Comparison of ENCODE assay signal across 19 cellular contexts in the genomic region with DNA sequence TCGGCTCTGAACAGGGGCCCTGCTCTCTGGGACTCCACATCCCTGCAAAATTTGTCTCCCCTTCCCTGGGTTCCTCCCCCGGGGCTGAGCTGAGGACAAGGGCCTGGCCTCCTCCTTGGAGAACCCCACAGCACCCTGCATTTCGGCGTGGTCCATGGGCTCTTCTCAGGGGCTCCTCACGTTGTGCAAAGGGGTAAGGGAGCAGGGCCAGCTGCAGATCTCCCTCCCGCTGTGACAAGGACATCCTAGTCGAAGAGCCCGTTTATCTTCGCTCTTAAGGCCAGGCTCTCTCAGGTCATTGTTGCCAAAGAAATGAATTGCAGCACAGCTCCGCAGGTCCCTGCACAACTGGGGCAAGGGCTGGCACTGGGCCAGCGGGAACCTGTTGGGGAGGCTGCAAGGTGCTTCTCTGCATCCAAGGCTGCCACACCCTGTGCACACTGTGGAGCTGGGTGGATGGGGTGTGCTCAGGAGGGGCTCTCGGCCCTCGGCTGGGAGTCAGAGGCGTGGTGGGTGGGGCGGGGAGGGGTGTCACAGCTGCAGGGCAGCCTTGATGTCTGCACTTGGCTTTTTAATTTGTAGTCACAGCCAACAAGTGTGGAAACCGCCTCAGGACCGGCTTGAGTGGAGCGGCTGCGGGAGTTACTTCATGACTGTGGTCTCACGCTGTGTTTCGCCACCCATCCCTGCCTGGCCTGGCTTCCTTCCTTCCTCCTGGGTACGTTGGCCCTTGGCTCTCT. TPM values are rescaled to one million over a fixed set of nuclear protein-coding genes. Genes with fewer than 3 reads are reported as not detected.
DNase-seq lines count a peak whose midpoint lies in the region; ATAC-seq and TF ChIP-seq lines count a peak whose summit lies in the region.
"Had no signal": no experiment of that assay in that cellular context is flagged by ENCODE, and none has a peak within 500 bp of the region (broad histone marks: within the 10 kb centered on the region; RNA-seq: fewer than 3 reads in every experiment).

No MANE protein-coding gene starts in this region.

- ATAC-seq in esophagus mucosa (peak; percentile 94), upper lobe of left lung (ENCODE audit: low FRiP score in 2 of 2) (peak; percentile 63 to 71), HG02759 (IDR thresholded peaks at IDR 0.05; ENCODE audit: unreplicated experiment) (no peak)
- ATAC-seq in activated CD8-positive, alpha-beta T cell treated with anti-CD3 and anti-CD28 coated beads for 36 hours = no peak
- ATAC-seq: activated naive CD4-positive, alpha-beta T cell treated with anti-CD3 and anti-CD28 coated beads, Interleukin-2, amount 50 U/mL, for 72 hours; PC-3 had no signal

- intact Hi-C loops in cardiac septum (cut with DNase I) = no loop called here
- intact Hi-C loops in activated CD8-positive, alpha-beta T cell treated with anti-CD3 and anti-CD28 coated beads for 36 hours (cut with micrococcal nuclease) = no loop called here

- H3K36me3 Mint-ChIP-seq in activated CD8-positive, alpha-beta T cell treated with anti-CD3 and anti-CD28 coated beads for 36 hours (ENCODE audit: low read depth) = no peaks in the 10 kb centered on the region
- H3K36me3 Mint-ChIP-seq: activated naive CD4-positive, alpha-beta T cell treated with anti-CD3 and anti-CD28 coated beads, Interleukin-2, amount 50 U/mL, for 72 hours had no signal

- TF ChIP-seq CTCF in right atrium auricular region (IDR thresholded peaks at IDR 0.05) (no peak), upper lobe of left lung (IDR thresholded peaks at IDR 0.05) (no peak)
- TF ChIP-seq CTCF in activated CD8-positive, alpha-beta T cell treated with anti-CD3 and anti-CD28 coated beads for 36 hours (IDR thresholded peaks at IDR 0.05) = no peak

- WGBS in upper lobe of left lung, 2 donors = 53 to 55% methylated on average over 11 to 22 of the region's 22 CpGs

- no peaks in the 10 kb centered on the region for H3K9me3 Mint-ChIP-seq in activated CD8-positive, alpha-beta T cell treated with anti-CD3 and anti-CD28 coated beads for 36 hours
- H3K9me3 Mint-ChIP-seq: activated naive CD4-positive, alpha-beta T cell treated with anti-CD3 and anti-CD28 coated beads, Interleukin-2, amount 50 U/mL, for 72 hours had no signal

- no peaks in the 10 kb centered on the region for H3K4me1 Mint-ChIP-seq in activated CD8-positive, alpha-beta T cell treated with anti-CD3 and anti-CD28 coated beads for 36 hours (ENCODE audit: low read depth)
- H3K4me1 Mint-ChIP-seq: B cell had no signal

- H3K27me3 Mint-ChIP-seq in activated CD8-positive, alpha-beta T cell treated with anti-CD3 and anti-CD28 coated beads for 36 hours = peaks cover 12% of the 10 kb centered on the region

- no peak overlapping the region for H3K4me3 Mint-ChIP-seq in activated CD8-positive, alpha-beta T cell treated with anti-CD3 and anti-CD28 coated beads for 36 hours
- H3K4me3 Mint-ChIP-seq: B cell had no signal

- H3K4me1 ChIP-seq in right atrium auricular region (peaks cover 0 to 5% of the 10 kb centered on the region in 2 donors), upper lobe of left lung (peaks cover 0 to 20% (median 3%) of the 10 kb centered on the region in 4 donors)

- no peaks in the 10 kb centered on the region for H3K36me3 ChIP-seq in right atrium auricular region
- H3K36me3 ChIP-seq in upper lobe of left lung = no peaks in the 10 kb centered on the region

- no peaks in the 10 kb centered on the region for H3K9me3 ChIP-seq in right atrium auricular region
- no peaks in the 10 kb centered on the region for H3K9me3 ChIP-seq in upper lobe of left lung

- CTCF ChIA-PET in activated CD8-positive, alpha-beta T cell treated with anti-CD3 and anti-CD28 coated beads for 36 hours (lab: Charles Lee) = no interaction called here

- H3K27me3 ChIP-seq in right atrium auricular region = no peaks in the 10 kb centered on the region
- peaks cover 0 to 2% (median 0%) of the 10 kb centered on the region in 4 donors for H3K27me3 ChIP-seq in upper lobe of left lung

- H3K4me3 ChIP-seq in right atrium auricular region (no peak overlapping the region), upper lobe of left lung (no peak overlapping the region)

- H3K27ac Mint-ChIP-seq in activated CD8-positive, alpha-beta T cell treated with anti-CD3 and anti-CD28 coated beads for 36 hours = no peak overlapping the region
- H3K27ac Mint-ChIP-seq: activated naive CD4-positive, alpha-beta T cell treated with anti-CD3 and anti-CD28 coated beads, Interleukin-2, amount 50 U/mL, for 72 hours; B cell; progenitor cell of endocrine pancreas had no signal

- TF ChIP-seq POLR2A in upper lobe of left lung (IDR thresholded peaks at IDR 0.05) = no peak

- POLR2A ChIA-PET in activated CD8-positive, alpha-beta T cell treated with anti-CD3 and anti-CD28 coated beads for 36 hours (lab: Charles Lee) = no interaction called here

- H3K27ac ChIP-seq in right atrium auricular region (no peak overlapping the region), upper lobe of left lung (peak overlapping the region in 1 of 4 donors; percentile 64)

- DNase-seq in cardiac septum (ENCODE audit: low spot score) (peak; percentile 89), right atrium auricular region (ENCODE audit: low spot score) (no peak), NCI-H345 (lab: John Stamatoyannopoulos, UW) (peak; percentile 72), upper lobe of left lung (peak; percentile 66 to 82), mucosa of gallbladder (ENCODE audit: low spot score) (no peak)
- no peak for DNase-seq in activated CD8-positive, alpha-beta T cell treated with anti-CD3 and anti-CD28 coated beads for 36 hours
- DNase-seq: activated CD8-positive, alpha-beta memory T cell treated with anti-CD3 and anti-CD28 coated beads for 24 hours; central memory CD4-positive, alpha-beta T cell; EL; midbrain; PC-3; stimulated activated CD4-positive, alpha-beta T cell treated with anti-CD3 and anti-CD28 coated beads, Interleukin-4, amount 100 ng/mL, for 1 hour; stimulated activated naive CD4-positive, alpha-beta T cell treated with Interleukin-2 at 50 U/mL for 16 hours; T1000 had no signal

- TF ChIP-seq EP300 in upper lobe of left lung (IDR thresholded peaks at IDR 0.05) = no peak

RNA-seq across cellular contexts. Expression of a gene that starts 26.6 kb away (rescaled TPM):
- total RNA-seq in cardiac septum (191 TPM), right atrium auricular region (100 to 1,000 TPM; 162 to 287 TPM), esophagus mucosa (31.3 TPM), upper lobe of left lung (10 to 100 TPM in 5 of 6 donors, 1 to 10 TPM in 1; 6.0 to 30.0 (median 17.1) TPM), mucosa of gallbladder (20.5 TPM)
- 1 to 10 TPM; 1.3 to 1.5 TPM for total RNA-seq in activated CD8-positive, alpha-beta T cell treated with anti-CD3 and anti-CD28 coated beads for 36 hours
- total RNA-seq: B cell had no signal

RNA-seq across cellular contexts. Expression of a gene that starts 35.6 kb away (rescaled TPM):
- 5.5 TPM for total RNA-seq in cardiac septum
- total RNA-seq in right atrium auricular region = 10 to 100 TPM; 25.8 to 34.7 TPM
- 2.0 TPM for total RNA-seq in esophagus mucosa
- total RNA-seq in upper lobe of left lung = 10 to 100 TPM in 1 of 6 donors, 1 to 10 TPM in 5; 1.5 to 23.7 (median 6.6) TPM
- not detected for total RNA-seq in activated CD8-positive, alpha-beta T cell treated with anti-CD3 and anti-CD28 coated beads for 36 hours
- 5.4 TPM for total RNA-seq in mucosa of gallbladder
- total RNA-seq: activated naive CD4-positive, alpha-beta T cell treated with anti-CD3 and anti-CD28 coated beads, Interleukin-2, amount 50 U/mL, for 72 hours; B cell had no signal

Comparison
In these comparisons a context has a peak if more than half of its experiments do, and no peak if none do; other contexts are left out.
1. DNase-seq: peak in cardiac septum (single experiment), NCI-H345 (single experiment) and upper lobe of left lung (2 of 2); none in right atrium auricular region (single experiment), activated CD8-positive, alpha-beta T cell treated with anti-CD3 and anti-CD28 coated beads for 36 hours (single experiment) and mucosa of gallbladder (single experiment).
2. ATAC-seq: peak in esophagus mucosa (single experiment) and upper lobe of left lung (2 of 2); none in activated CD8-positive, alpha-beta T cell treated with anti-CD3 and anti-CD28 coated beads for 36 hours (single experiment) and HG02759 (single experiment).